Comparison of ENCODE assay signal across 8 cellular contexts in genomic region chr3:81490541-81491288, GRCh38.
DNase-seq lines count a peak whose midpoint lies in the region; ATAC-seq, FAIRE-seq and TF ChIP-seq lines count a peak whose summit lies in the region.

No MANE protein-coding gene starts in this region.

- no peaks in the 10 kb centered on the region for H3K4me1 Mint-ChIP-seq in activated T-helper 17 cell treated with anti-CD3 and anti-CD28 coated beads, Interleukin-2, amount 50 U/mL, for 72 hours
- peaks cover 15% of the 10 kb centered on the region for H3K4me1 Mint-ChIP-seq in osteocyte (ENCODE audit: unreplicated experiment)

- H3K27ac Mint-ChIP-seq in activated T-helper 17 cell treated with anti-CD3 and anti-CD28 coated beads, Interleukin-2, amount 50 U/mL, for 72 hours, result no peak overlapping the region
- H3K27ac Mint-ChIP-seq in osteocyte (ENCODE audit: unreplicated experiment), result no peak overlapping the region

- TF ChIP-seq POLR2A in H54 (IDR thresholded peaks at IDR 0.05; ENCODE audit: low read depth, low read length), result no peak
- no peak for TF ChIP-seq POLR2A in gastroesophageal sphincter (IDR thresholded peaks at IDR 0.05)
- TF ChIP-seq POLR2A in tibial nerve (IDR thresholded peaks at IDR 0.05), result no peak

- ATAC-seq in activated T-helper 17 cell treated with anti-CD3 and anti-CD28 coated beads, Interleukin-2, amount 50 U/mL, for 72 hours (replicated peaks), result peak; percentile 83
- ATAC-seq in gastroesophageal sphincter, result peak; percentile 47

- H3K4me3 Mint-ChIP-seq in activated T-helper 17 cell treated with anti-CD3 and anti-CD28 coated beads, Interleukin-2, amount 50 U/mL, for 72 hours, result no peak overlapping the region
- no peak overlapping the region for H3K4me3 Mint-ChIP-seq in osteocyte (ENCODE audit: unreplicated experiment)

- peak; percentile 98 for FAIRE-seq in H54 (lab: Jason Lieb, UNC)

- peaks cover 7% of the 10 kb centered on the region for H3K36me3 Mint-ChIP-seq in activated T-helper 17 cell treated with anti-CD3 and anti-CD28 coated beads, Interleukin-2, amount 50 U/mL, for 72 hours (ENCODE audit: low read depth)
- H3K36me3 Mint-ChIP-seq in osteocyte (ENCODE audit: unreplicated experiment), result peaks cover 6% of the 10 kb centered on the region

- H3K27ac ChIP-seq in RWPE1 (no peak overlapping the region), gastroesophageal sphincter (no peak overlapping the region), tibial nerve (no peak overlapping the region)

- H3K4me1 ChIP-seq in gastroesophageal sphincter (peaks cover 0 to 23% (median 2%) of the 10 kb centered on the region in 3 donors), tibial nerve (no peaks in the 10 kb centered on the region)

- POLR2A ChIA-PET in RWPE1 (lab: Yijun Ruan, JAX; ENCODE audit: low non-redundant PET), result no interaction called here

- no peaks in the 10 kb centered on the region for H3K36me3 ChIP-seq in gastroesophageal sphincter
- no peaks in the 10 kb centered on the region for H3K36me3 ChIP-seq in tibial nerve

- no peaks in the 10 kb centered on the region for H3K27me3 Mint-ChIP-seq in activated T-helper 17 cell treated with anti-CD3 and anti-CD28 coated beads, Interleukin-2, amount 50 U/mL, for 72 hours
- no peaks in the 10 kb centered on the region for H3K27me3 Mint-ChIP-seq in osteocyte (ENCODE audit: unreplicated experiment)

- no peaks in the 10 kb centered on the region for H3K9me3 ChIP-seq in gastroesophageal sphincter
- H3K9me3 ChIP-seq in tibial nerve, result no peaks in the 10 kb centered on the region

- 50 to 51% methylated on average over 5 to 6 of the region's 7 CpGs for WGBS in gastroesophageal sphincter (ENCODE audit: low coverage in 1 of 2), 2 donors
- 56% methylated on average over 7 of the region's 7 CpGs for WGBS in tibial nerve, 2 donors

- no peaks in the 10 kb centered on the region for H3K9me3 Mint-ChIP-seq in activated T-helper 17 cell treated with anti-CD3 and anti-CD28 coated beads, Interleukin-2, amount 50 U/mL, for 72 hours
- H3K9me3 Mint-ChIP-seq in osteocyte (ENCODE audit: unreplicated experiment), result no peaks in the 10 kb centered on the region

- TF ChIP-seq CTCF in LNCaP clone FGC (IDR thresholded peaks at IDR 0.05; ENCODE audit: control insufficient read depth, extremely low read depth, insufficient read depth) (peak; percentile 89), RWPE1 (conservative IDR thresholded peaks at IDR 0.05; ENCODE audit: low read depth) (peak; percentile 73), gastroesophageal sphincter (IDR thresholded peaks at IDR 0.05) (peak; percentile 43 to 67 (median 64)), osteocyte (IDR thresholded peaks at IDR 0.05) (peak; percentile 77), tibial nerve (IDR thresholded peaks at IDR 0.05) (peak; percentile 36 to 68 (median 38))

- TF ChIP-seq EP300 in gastroesophageal sphincter (IDR thresholded peaks at IDR 0.05) (no peak), tibial nerve (IDR thresholded peaks at IDR 0.05) (no peak)

- peak; percentile 20 for DNase-seq in GF-D8 (lab: John Stamatoyannopoulos, UW)
- DNase-seq in H54 (ENCODE audit: insufficient read length, low spot score), result peak; percentile 26
- DNase-seq in LNCaP clone FGC (ENCODE audit: low read depth), result peak; percentile 89
- peak; percentile 46 for DNase-seq in RWPE1 (ENCODE audit: low spot score)
- peak; percentile 85 for DNase-seq in osteocyte (ENCODE audit: extremely low spot score, unreplicated experiment)
- peak; percentile 76 to 94 for DNase-seq in tibial nerve (ENCODE audit: low spot score in 2 of 2)

- CTCF ChIA-PET in RWPE1 (lab: Yijun Ruan, JAX), result interaction anchor here (0.5 to 0.7 kb wide), 2 partner anchors 156 to 646 kb away, joined by 3 read pairs; no protein-coding TSS in a partner anchor

- H3K27me3 ChIP-seq in gastroesophageal sphincter (no peaks in the 10 kb centered on the region), tibial nerve (no peaks in the 10 kb centered on the region)

- no peak overlapping the region for H3K4me3 ChIP-seq in LNCaP clone FGC (ENCODE audit: low read depth, low read length)
- no peak overlapping the region for H3K4me3 ChIP-seq in gastroesophageal sphincter
- no peak overlapping the region for H3K4me3 ChIP-seq in tibial nerve

Comparison
In these comparisons a context has a peak if more than half of its experiments do, and no peak if none do; other contexts are left out.
1. DNase-seq: peak in every context shown above with its lines; median percentile 89 in LNCaP clone FGC; 85 in osteocyte; 85 in tibial nerve; 46 in RWPE1; 26 in H54; 20 in GF-D8.
2. CTCF ChIP-seq: peak in every context shown above with its lines; median percentile 89 in LNCaP clone FGC; 77 in osteocyte; 73 in RWPE1; 64 in gastroesophageal sphincter; 38 in tibial nerve.